8 cellular contexts compared by ENCODE assay signal in genomic region chr5:143405747-143406098, GRCh38. TPM values are rescaled to one million over a fixed set of nuclear protein-coding genes. Genes with fewer than 3 reads are reported as not detected.
DNase-seq lines count a peak whose midpoint lies in the region; ATAC-seq and TF ChIP-seq lines count a peak whose summit lies in the region.

No MANE protein-coding gene starts in this region.

- H3K36me3 Mint-ChIP-seq in nephron (ENCODE audit: low read depth) = peaks cover 6% of the 10 kb centered on the region

- peaks cover 16% of the 10 kb centered on the region for H3K4me1 Mint-ChIP-seq in nephron

- H3K36me3 ChIP-seq in MM.1S (replicated peaks; ENCODE audit: insufficient read depth, low read length) = no peaks in the 10 kb centered on the region

- DNase-seq in AG10803 (ENCODE audit: low read depth) (no peak), MM.1S (no peak), dorsolateral prefrontal cortex (no peak), SK-N-DZ (ENCODE audit: low spot score) (no peak), NCI-H2107 (lab: John Stamatoyannopoulos, UW) (no peak)
- DNase-seq in activated effector memory CD4-positive, alpha-beta T cell treated with Interleukin-2 at 50 U/mL for 16 hours = no peak

- intact Hi-C loops in dorsolateral prefrontal cortex (cut with DNase I) = loop anchor here (5.0 to 10.0 kb wide), 4 partner anchors 419 to 739 kb away; no protein-coding TSS in a partner anchor

- peak overlapping the region; percentile 98 for H3K4me2 ChIP-seq in MM.1S (ENCODE audit: low read depth, low read length)

- TF ChIP-seq CTCF in AG10803 (conservative IDR thresholded peaks at IDR 0.05; ENCODE audit: low read length) (no peak), MM.1S (IDR thresholded peaks at IDR 0.05; ENCODE audit: low read length) (no peak), dorsolateral prefrontal cortex (IDR thresholded peaks at IDR 0.05 in 54 of 56, conservative IDR thresholded peaks at IDR 0.05 in 2 of 56; ENCODE audit: low read depth in 1 of 56, partially characterized antibody in 56 of 56) (no peak), nephron (IDR thresholded peaks at IDR 0.05; ENCODE audit: unreplicated experiment in 3 of 3) (no peak)

- H3K79me2 ChIP-seq in MM.1S (ENCODE audit: low read length) = peaks cover 28% of the 10 kb centered on the region

- no peaks in the 10 kb centered on the region for H3K9me2 ChIP-seq in MM.1S (replicated peaks; ENCODE audit: insufficient read depth, low read length)

- no peaks in the 10 kb centered on the region for H4K20me1 ChIP-seq in MM.1S (ENCODE audit: insufficient read depth, low read length)

- peak overlapping the region; percentile 85 for H3K9ac ChIP-seq in MM.1S (ENCODE audit: low read length)

- H3F3A ChIP-seq in MM.1S (ENCODE audit: insufficient read depth, low read length) = peaks cover 29% of the 10 kb centered on the region

- no peaks in the 10 kb centered on the region for H3K9me3 ChIP-seq in MM.1S (replicated peaks; ENCODE audit: insufficient read depth, low read length)

- peak overlapping the region; percentile 71 for H3K4me3 ChIP-seq in AG10803 (ENCODE audit: low read length)
- H3K4me3 ChIP-seq in MM.1S (ENCODE audit: low read length) = peak overlapping the region; percentile 84
- peak overlapping the region; percentile 66 to 97 (median 88) for H3K4me3 ChIP-seq in dorsolateral prefrontal cortex

- peak overlapping the region; percentile 88 for H2AFZ ChIP-seq in MM.1S (ENCODE audit: low read length)

- H3K27ac Mint-ChIP-seq in nephron = peak overlapping the region; percentile 100

- peaks cover 14% of the 10 kb centered on the region for H3K27me3 Mint-ChIP-seq in nephron (ENCODE audit: low read depth)

- H3K27ac ChIP-seq in MM.1S (ENCODE audit: low read length) (peak overlapping the region; percentile 96), dorsolateral prefrontal cortex (peak overlapping the region; percentile 79 to 100 (median 99))

- no peaks in the 10 kb centered on the region for H3K27me3 ChIP-seq in MM.1S (replicated peaks; ENCODE audit: insufficient read depth, low read length)
- no peaks in the 10 kb centered on the region for H3K27me3 ChIP-seq in dorsolateral prefrontal cortex

- no peak for ATAC-seq in GM21515 (IDR thresholded peaks at IDR 0.05; ENCODE audit: unreplicated experiment)

- peaks cover 4% of the 10 kb centered on the region for H3K9me3 Mint-ChIP-seq in nephron

- no peaks in the 10 kb centered on the region for H3K4me1 ChIP-seq in MM.1S (ENCODE audit: low read length)

- H3K4me3 Mint-ChIP-seq in nephron = peak overlapping the region; percentile 90 to 95 (median 92)

RNA-seq across cellular contexts. Expression of gene NR3C1, which starts 2.2 kb away (rescaled TPM):
- 100 to 1,000 TPM in 18 of 120 experiments, 10 to 100 TPM in 102; 56.9 to 114 (median 87.8) TPM for total RNA-seq in dorsolateral prefrontal cortex
- polyA plus RNA-seq in SK-N-DZ (2014; cell fraction: cytosol; rRNA removed) = 3.9 and 4.6 TPM in 2 replicates
- 4.1 and 4.4 TPM in 2 replicates for polyA plus RNA-seq in SK-N-DZ (2014; cell fraction: nucleus; rRNA removed)
